In the genomic region with DNA sequence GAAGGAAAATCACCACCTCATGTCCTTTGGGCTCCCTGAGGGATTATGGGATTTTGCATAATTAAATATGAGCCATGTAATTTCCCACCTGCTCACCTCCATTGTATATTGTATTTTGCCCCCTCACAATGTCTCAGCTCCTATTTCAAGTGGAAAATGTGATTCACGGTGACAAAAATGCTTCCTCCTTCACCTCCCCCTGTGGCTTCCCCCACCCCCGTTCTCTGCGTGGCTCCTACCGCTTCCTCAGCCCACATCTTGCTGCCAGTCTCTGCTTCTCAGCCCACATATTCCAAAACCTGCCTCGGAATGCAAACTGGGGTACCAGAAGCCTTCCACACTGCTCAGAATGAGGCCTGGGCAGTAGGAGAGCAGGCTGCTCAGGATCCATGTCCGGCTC, we compare ENCODE assay signal across 12 cellular contexts.
A peak's percentile ranks its signal among the peaks of the same experiment; 100 is the strongest.
DNase-seq lines count a peak whose midpoint lies in the region; ATAC-seq and TF ChIP-seq lines count a peak whose summit lies in the region.
"Had no signal": no experiment of that assay in that cellular context is flagged by ENCODE, and none has a peak within 500 bp of the region (broad histone marks: within the 10 kb centered on the region; RNA-seq: fewer than 3 reads in every experiment).

No MANE protein-coding gene starts in this region.

- peak; percentile 71 for ATAC-seq in stimulated activated naive CD8-positive, alpha-beta T cell treated with anti-CD3 and anti-CD28 coated beads, Interleukin-15, Interleukin-2, amounts not matched to agents 100 U/mL and 50 U/mL, for 24 hours
- ATAC-seq in WTC11, result no peak

- intact Hi-C loops in activated CD4-positive, alpha-beta memory T cell treated with anti-CD3 and anti-CD28 coated beads for 36 hours (cut with micrococcal nuclease), result no loop called here
- intact Hi-C loops in left ventricle myocardium inferior (cut with micrococcal nuclease), result no loop called here

- peaks cover 4% of the 10 kb centered on the region for H3K27me3 Mint-ChIP-seq in activated CD4-positive, alpha-beta memory T cell treated with anti-CD3 and anti-CD28 coated beads for 36 hours
- H3K27me3 Mint-ChIP-seq in activated CD4-positive, alpha-beta memory T cell treated with anti-CD3 and anti-CD28 coated beads, Interleukin-2, amount 10 ng/mL, durations not matched to agents 7 days and 5 days, result no peaks in the 10 kb centered on the region
- no peaks in the 10 kb centered on the region; the same call in none of the 2 replicates for H3K27me3 Mint-ChIP-seq in WTC11 (ENCODE audit: low read depth)

- no peak overlapping the region for H3K4me3 Mint-ChIP-seq in activated CD4-positive, alpha-beta memory T cell treated with anti-CD3 and anti-CD28 coated beads for 36 hours
- no peak overlapping the region for H3K4me3 Mint-ChIP-seq in activated CD4-positive, alpha-beta memory T cell treated with anti-CD3 and anti-CD28 coated beads, Interleukin-2, amount 10 ng/mL, durations not matched to agents 7 days and 5 days
- H3K4me3 Mint-ChIP-seq in WTC11, result no peak overlapping the region
- H3K4me3 Mint-ChIP-seq: brain had no signal

- peaks cover 14% of the 10 kb centered on the region for H3K4me1 Mint-ChIP-seq in activated CD4-positive, alpha-beta memory T cell treated with anti-CD3 and anti-CD28 coated beads for 36 hours (ENCODE audit: low read depth)
- H3K4me1 Mint-ChIP-seq in activated CD4-positive, alpha-beta memory T cell treated with anti-CD3 and anti-CD28 coated beads, Interleukin-2, amount 10 ng/mL, durations not matched to agents 7 days and 5 days, result no peaks in the 10 kb centered on the region
- peaks cover 7% of the 10 kb centered on the region for H3K4me1 Mint-ChIP-seq in WTC11

- peaks cover 18% of the 10 kb centered on the region for H3K27me3 ChIP-seq in left ventricle myocardium inferior (ENCODE audit: low read depth)

- H3K4me1 ChIP-seq in left ventricle myocardium inferior, result no peaks in the 10 kb centered on the region

- no peaks in the 10 kb centered on the region for H3K36me3 ChIP-seq in left ventricle myocardium inferior

- no peak for TF ChIP-seq CTCF in WTC11 (IDR thresholded peaks at IDR 0.05)
- TF ChIP-seq CTCF in left ventricle myocardium inferior (IDR thresholded peaks at IDR 0.05; ENCODE audit: borderline replicate concordance), result no peak

- peak; percentile 57 for DNase-seq in activated CD4-positive, alpha-beta memory T cell treated with anti-CD3 and anti-CD28 coated beads for 36 hours
- no peak for DNase-seq in activated CD4-positive, alpha-beta memory T cell treated with anti-CD3 and anti-CD28 coated beads, Interleukin-2, amount 10 ng/mL, durations not matched to agents 7 days and 5 days
- peak; percentile 51 to 53 for DNase-seq in activated T-cell treated with anti-CD3 and anti-CD28 coated beads, Interleukin-2, amount 50 U/mL, for 48 hours
- DNase-seq in stimulated activated CD4-positive, alpha-beta T cell treated with anti-CD3 and anti-CD28 coated beads, Interleukin-12 subunit alpha, Interleukin-12 subunit beta, amount 100 ng/mL, for 24 hours (ENCODE audit: low read depth in 2 of 2), result peak; percentile 8 to 47
- peak; percentile 55 for DNase-seq in stimulated activated naive CD8-positive, alpha-beta T cell treated with anti-CD3 and anti-CD28 coated beads, Interleukin-15, Interleukin-2, amounts not matched to agents 100 U/mL and 50 U/mL, for 24 hours
- no peak for DNase-seq in SIG-M5 treated with dmso at 0.1 percent for 504 hours (lab: John Stamatoyannopoulos, UW; ENCODE audit: unreplicated experiment)
- DNase-seq in WTC11 (ENCODE audit: low spot score), result no peak
- no peak for DNase-seq in left ventricle myocardium inferior
- DNase-seq: effector CD8-positive, alpha-beta T cell; NCI-H187; retina had no signal

- POLR2A ChIA-PET in activated CD4-positive, alpha-beta memory T cell treated with anti-CD3 and anti-CD28 coated beads for 36 hours (lab: Charles Lee), result no interaction called here
- POLR2A ChIA-PET in activated CD4-positive, alpha-beta memory T cell treated with anti-CD3 and anti-CD28 coated beads, Interleukin-2, amount 10 ng/mL, durations not matched to agents 7 days and 5 days (lab: Charles Lee), result no interaction called here
- POLR2A ChIA-PET in WTC11 (lab: Charles Lee), result no interaction called here

- peaks cover 7% of the 10 kb centered on the region for H3K9me3 ChIP-seq in left ventricle myocardium inferior (replicated peaks)

- H3K27ac Mint-ChIP-seq in activated CD4-positive, alpha-beta memory T cell treated with anti-CD3 and anti-CD28 coated beads for 36 hours, result no peak overlapping the region
- H3K27ac Mint-ChIP-seq in activated CD4-positive, alpha-beta memory T cell treated with anti-CD3 and anti-CD28 coated beads, Interleukin-2, amount 10 ng/mL, durations not matched to agents 7 days and 5 days, result no peak overlapping the region
- H3K27ac Mint-ChIP-seq in WTC11, result no peak overlapping the region

- H3K36me3 Mint-ChIP-seq in activated CD4-positive, alpha-beta memory T cell treated with anti-CD3 and anti-CD28 coated beads for 36 hours, result no peaks in the 10 kb centered on the region
- no peaks in the 10 kb centered on the region for H3K36me3 Mint-ChIP-seq in activated CD4-positive, alpha-beta memory T cell treated with anti-CD3 and anti-CD28 coated beads, Interleukin-2, amount 10 ng/mL, durations not matched to agents 7 days and 5 days (ENCODE audit: low read depth)
- H3K36me3 Mint-ChIP-seq in WTC11, result no peaks in the 10 kb centered on the region
- H3K36me3 Mint-ChIP-seq: brain had no signal

- CTCF ChIA-PET in activated CD4-positive, alpha-beta memory T cell treated with anti-CD3 and anti-CD28 coated beads for 36 hours (lab: Charles Lee), result no interaction called here
- CTCF ChIA-PET in activated CD4-positive, alpha-beta memory T cell treated with anti-CD3 and anti-CD28 coated beads, Interleukin-2, amount 10 ng/mL, durations not matched to agents 7 days and 5 days (lab: Charles Lee), result no interaction called here
- CTCF ChIA-PET in WTC11 (lab: Charles Lee), result interaction anchor here (3.2 kb wide), 1 partner anchor 26 kb away, joined by 16 read pairs; no protein-coding TSS in a partner anchor

- no peak overlapping the region for H3K4me3 ChIP-seq in left ventricle myocardium inferior

- H3K9me3 Mint-ChIP-seq in activated CD4-positive, alpha-beta memory T cell treated with anti-CD3 and anti-CD28 coated beads for 36 hours, result peaks cover 3% of the 10 kb centered on the region
- H3K9me3 Mint-ChIP-seq in activated CD4-positive, alpha-beta memory T cell treated with anti-CD3 and anti-CD28 coated beads, Interleukin-2, amount 10 ng/mL, durations not matched to agents 7 days and 5 days, result peaks cover 3% of the 10 kb centered on the region
- peaks cover 19% of the 10 kb centered on the region for H3K9me3 Mint-ChIP-seq in WTC11

- no peak overlapping the region for H3K27ac ChIP-seq in left ventricle myocardium inferior (replicated peaks)

TF ChIP-seq in WTC11, 78 proteins besides CTCF, POLR2A, EP300 and RAD21 (continues in another document):
- TF ChIP-seq, protein P1, sequence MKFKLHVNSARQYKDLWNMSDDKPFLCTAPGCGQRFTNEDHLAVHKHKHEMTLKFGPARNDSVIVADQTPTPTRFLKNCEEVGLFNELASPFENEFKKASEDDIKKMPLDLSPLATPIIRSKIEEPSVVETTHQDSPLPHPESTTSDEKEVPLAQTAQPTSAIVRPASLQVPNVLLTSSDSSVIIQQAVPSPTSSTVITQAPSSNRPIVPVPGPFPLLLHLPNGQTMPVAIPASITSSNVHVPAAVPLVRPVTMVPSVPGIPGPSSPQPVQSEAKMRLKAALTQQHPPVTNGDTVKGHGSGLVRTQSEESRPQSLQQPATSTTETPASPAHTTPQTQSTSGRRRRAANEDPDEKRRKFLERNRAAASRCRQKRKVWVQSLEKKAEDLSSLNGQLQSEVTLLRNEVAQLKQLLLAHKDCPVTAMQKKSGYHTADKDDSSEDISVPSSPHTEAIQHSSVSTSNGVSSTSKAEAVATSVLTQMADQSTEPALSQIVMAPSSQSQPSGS (CRISPR knock-in tag; IDR thresholded peaks at IDR 0.05; ENCODE audit: borderline replicate concordance, low read depth), result no peak
- TF ChIP-seq, protein P2, sequence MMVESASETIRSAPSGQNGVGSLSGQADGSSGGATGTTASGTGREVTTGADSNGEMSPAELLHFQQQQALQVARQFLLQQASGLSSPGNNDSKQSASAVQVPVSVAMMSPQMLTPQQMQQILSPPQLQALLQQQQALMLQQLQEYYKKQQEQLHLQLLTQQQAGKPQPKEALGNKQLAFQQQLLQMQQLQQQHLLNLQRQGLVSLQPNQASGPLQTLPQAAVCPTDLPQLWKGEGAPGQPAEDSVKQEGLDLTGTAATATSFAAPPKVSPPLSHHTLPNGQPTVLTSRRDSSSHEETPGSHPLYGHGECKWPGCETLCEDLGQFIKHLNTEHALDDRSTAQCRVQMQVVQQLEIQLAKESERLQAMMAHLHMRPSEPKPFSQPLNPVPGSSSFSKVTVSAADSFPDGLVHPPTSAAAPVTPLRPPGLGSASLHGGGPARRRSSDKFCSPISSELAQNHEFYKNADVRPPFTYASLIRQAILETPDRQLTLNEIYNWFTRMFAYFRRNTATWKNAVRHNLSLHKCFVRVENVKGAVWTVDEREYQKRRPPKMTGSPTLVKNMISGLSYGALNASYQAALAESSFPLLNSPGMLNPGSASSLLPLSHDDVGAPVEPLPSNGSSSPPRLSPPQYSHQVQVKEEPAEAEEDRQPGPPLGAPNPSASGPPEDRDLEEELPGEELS (CRISPR knock-in tag; IDR thresholded peaks at IDR 0.05), result no peak
- no peak for TF ChIP-seq CREM (CRISPR knock-in tag; IDR thresholded peaks at IDR 0.05)
- TF ChIP-seq PRRX2 (CRISPR knock-in tag; IDR thresholded peaks at IDR 0.05), result no peak

Comparison
In these comparisons a context has a peak if more than half of its experiments do, and no peak if none do; other contexts are left out.
1. DNase-seq: peak in activated CD4-positive, alpha-beta memory T cell treated with anti-CD3 and anti-CD28 coated beads for 36 hours (single experiment), activated T-cell treated with anti-CD3 and anti-CD28 coated beads, Interleukin-2, amount 50 U/mL, for 48 hours (2 of 2), stimulated activated CD4-positive, alpha-beta T cell treated with anti-CD3 and anti-CD28 coated beads, Interleukin-12 subunit alpha, Interleukin-12 subunit beta, amount 100 ng/mL, for 24 hours (2 of 2) and stimulated activated naive CD8-positive, alpha-beta T cell treated with anti-CD3 and anti-CD28 coated beads, Interleukin-15, Interleukin-2, amounts not matched to agents 100 U/mL and 50 U/mL, for 24 hours (single experiment); none in activated CD4-positive, alpha-beta memory T cell treated with anti-CD3 and anti-CD28 coated beads, Interleukin-2, amount 10 ng/mL, durations not matched to agents 7 days and 5 days (single experiment), SIG-M5 treated with dmso at 0.1 percent for 504 hours (single experiment), WTC11 (single experiment) and left ventricle myocardium inferior (single experiment).